Comparison of ENCODE assay signal across 8 cellular contexts in the genomic region with DNA sequence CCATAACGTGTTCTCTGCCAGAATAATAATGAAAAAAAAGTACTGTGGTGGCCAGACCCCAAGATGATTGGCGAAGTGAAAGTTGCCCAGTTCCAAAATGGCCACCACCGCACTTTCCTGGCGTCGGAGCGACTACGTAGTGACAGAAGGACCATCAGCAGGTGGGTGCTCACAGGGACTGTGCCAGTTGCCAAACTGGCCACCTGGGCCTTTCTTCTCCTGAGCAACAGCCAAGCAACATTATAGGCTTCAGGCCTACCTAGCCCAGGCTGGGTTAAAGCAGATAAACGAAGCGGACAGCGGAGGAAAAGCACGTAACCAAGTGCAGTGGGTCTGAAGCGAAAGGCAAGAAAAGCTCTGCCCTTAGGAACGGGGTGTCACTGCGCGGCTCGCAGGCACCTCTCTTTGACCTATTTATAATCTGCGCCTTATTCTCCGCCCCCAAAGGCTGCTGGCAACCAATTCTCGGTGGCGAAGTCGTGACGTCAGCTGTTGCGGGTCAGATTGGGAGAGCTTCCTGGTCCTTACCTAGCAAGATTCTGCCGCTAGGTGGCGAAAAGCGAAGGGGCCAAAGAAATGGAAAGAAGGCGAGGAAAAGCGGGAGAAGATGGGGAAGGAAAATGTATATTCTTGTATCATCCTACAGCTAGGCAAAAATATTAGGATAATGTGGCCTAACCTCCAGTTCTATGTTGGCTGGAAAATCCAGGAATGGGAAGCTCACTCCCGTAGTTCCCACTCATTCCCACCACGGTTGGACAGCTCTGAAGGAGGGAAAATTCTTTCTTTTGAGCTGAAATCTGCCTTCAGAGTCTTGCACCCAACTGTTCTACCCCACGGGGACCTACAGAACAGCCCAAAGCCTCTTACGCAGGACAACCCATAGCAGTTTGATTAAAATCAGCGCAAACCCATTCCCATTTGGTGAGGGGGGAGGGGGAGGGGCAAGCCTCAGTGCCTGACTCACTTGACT. TPM values are rescaled to one million over a fixed set of nuclear protein-coding genes. Genes with fewer than 3 reads are reported as not detected.
DNase-seq lines count a peak whose midpoint lies in the region; ATAC-seq, FAIRE-seq and TF ChIP-seq lines count a peak whose summit lies in the region.

No MANE protein-coding gene starts in this region.

- H3K9ac ChIP-seq in ES-I3 (ENCODE audit: low read depth, low read length), result peak overlapping the region; percentile 48
- peak overlapping the region; percentile 77 to 98 for H3K9ac ChIP-seq in stomach smooth muscle (ENCODE audit: low read length in 2 of 2)

- peak overlapping the region; percentile 73 for H3K4me3 Mint-ChIP-seq in neural crest cell

- no peaks in the 10 kb centered on the region for H3K36me3 Mint-ChIP-seq in neural crest cell (ENCODE audit: low read depth)

- H3K27ac Mint-ChIP-seq in neural crest cell (ENCODE audit: unreplicated experiment), result peak overlapping the region; percentile 75

- H3K4me1 ChIP-seq in ES-I3 (ENCODE audit: insufficient read depth, low read length), result peaks cover 17% of the 10 kb centered on the region
- H3K4me1 ChIP-seq in RWPE2 (ENCODE audit: insufficient read depth, poor library complexity, severe bottlenecking), result peaks cover 3% of the 10 kb centered on the region
- peaks cover 4% of the 10 kb centered on the region for H3K4me1 ChIP-seq in stomach smooth muscle (ENCODE audit: control insufficient read depth, insufficient read depth, low read length)

- peak; percentile 94 for ATAC-seq in RWPE2 (ENCODE audit: low read depth)

- TF ChIP-seq CTCF in RWPE2 (IDR thresholded peaks at IDR 0.05; ENCODE audit: poor library complexity, severe bottlenecking) (peak; percentile 96), fibroblast of villous mesenchyme (IDR thresholded peaks at IDR 0.05; ENCODE audit: insufficient read depth, low read depth, low read length) (peak; percentile 92), neural crest cell (conservative IDR thresholded peaks at IDR 0.05) (peak; percentile 88)

- H3K9me3 ChIP-seq in ES-I3 (ENCODE audit: control insufficient read depth, insufficient read depth, low read length) (no peaks in the 10 kb centered on the region), RWPE2 (ENCODE audit: severe bottlenecking) (no peaks in the 10 kb centered on the region), stomach smooth muscle (ENCODE audit: control insufficient read depth in 2 of 2, low read length in 2 of 2) (no peaks in the 10 kb centered on the region)

- H3K27ac ChIP-seq in RWPE2 (ENCODE audit: poor library complexity, severe bottlenecking) (peak overlapping the region; percentile 20), stomach smooth muscle (ENCODE audit: low read length) (peak overlapping the region; percentile 97)

- DNase-seq in H54 (ENCODE audit: insufficient read length, low spot score) (peak; percentile 92), LoVo (ENCODE audit: low spot score) (peak; percentile 99), RWPE2 (ENCODE audit: low spot score) (peak; percentile 96), fibroblast of villous mesenchyme (ENCODE audit: low read depth) (peak; percentile 96), neural crest cell (ENCODE audit: low read depth, low spot score) (peak; percentile 99)
- DNase-seq in activated effector memory CD4-positive, alpha-beta T cell treated with anti-CD3 and anti-CD28 coated beads, Interleukin-2, amount 50 U/mL, for 16 hours, result peak; percentile 99

- no peaks in the 10 kb centered on the region for H3K9me3 Mint-ChIP-seq in neural crest cell

- peaks cover 13% of the 10 kb centered on the region for H3K4me1 Mint-ChIP-seq in neural crest cell

- peak; percentile 83 for FAIRE-seq in H54 (lab: Jason Lieb, UNC)

- peak; percentile 23; the same call in 1 of the 2 replicates for TF ChIP-seq POLR2A in H54 (IDR thresholded peaks at IDR 0.05; ENCODE audit: low read depth, low read length)

- H3K27me3 Mint-ChIP-seq in neural crest cell (ENCODE audit: low read depth), result peaks cover 2% of the 10 kb centered on the region

- H3K36me3 ChIP-seq in ES-I3 (ENCODE audit: insufficient read depth, low read length), result no peaks in the 10 kb centered on the region
- H3K36me3 ChIP-seq in RWPE2 (ENCODE audit: low read depth), result peaks cover 6% of the 10 kb centered on the region; the same call in 1 of the 2 replicates
- no peaks in the 10 kb centered on the region for H3K36me3 ChIP-seq in stomach smooth muscle (ENCODE audit: control insufficient read depth in 2 of 2, insufficient read depth in 2 of 2, low read length in 2 of 2)

- H3K27me3 ChIP-seq in RWPE2 (ENCODE audit: insufficient read depth, poor library complexity, severe bottlenecking), result no peaks in the 10 kb centered on the region
- no peaks in the 10 kb centered on the region for H3K27me3 ChIP-seq in stomach smooth muscle (ENCODE audit: control insufficient read depth in 1 of 2, insufficient read depth in 2 of 2, low read length in 2 of 2)

- H3K4me3 ChIP-seq in RWPE2 (ENCODE audit: severe bottlenecking) (peak overlapping the region; percentile 45), fibroblast of villous mesenchyme (ENCODE audit: low read depth, low read length) (peak overlapping the region; percentile 60), stomach smooth muscle (ENCODE audit: low read length in 2 of 2) (peak overlapping the region; percentile 80 to 93)

RNA-seq across cellular contexts. Expression of a gene that starts 6.9 kb away (rescaled TPM):
- total RNA-seq in fibroblast of villous mesenchyme (not detected in 2 replicates), neural crest cell (not detected in 2 replicates)

RNA-seq across cellular contexts. Expression of a gene that starts 17.0 kb away (rescaled TPM):
- total RNA-seq in fibroblast of villous mesenchyme, result 12.5 and 13.9 TPM in 2 replicates
- total RNA-seq in neural crest cell, result 79.7 and 91.6 TPM in 2 replicates

RNA-seq across cellular contexts. Expression of a gene that starts 31.0 kb away (rescaled TPM):
- total RNA-seq in fibroblast of villous mesenchyme (0.32 TPM in 1 of 2 replicates, not detected in the other), neural crest cell (not detected in 2 replicates)

Comparison
In these comparisons a context has a peak if more than half of its experiments do, and no peak if none do; other contexts are left out.
1. Peak in every context shown above with its lines: DNase-seq, ATAC-seq, H3K4me3 ChIP-seq and H3K27ac ChIP-seq.